Comparison of ENCODE assay signal across 6 cellular contexts in genomic region chr11:13362596-13363109, GRCh38.
"Had no signal": no experiment of that assay in that cellular context is flagged by ENCODE, and none has a peak within 500 bp of the region (broad histone marks: within the 10 kb centered on the region; RNA-seq: fewer than 3 reads in every experiment).

No MANE protein-coding gene starts in this region.

- H3K4me2 ChIP-seq: GM23338 had no signal

- DNase-seq: H9, HCEC 1CT, IMR-90, KG1 had no signal

- ATAC-seq: GM23338, K562 had no signal

- H2AFZ ChIP-seq: GM23338 had no signal

- H3K4me3 ChIP-seq: GM23338, K562 had no signal
